In the genomic region with DNA sequence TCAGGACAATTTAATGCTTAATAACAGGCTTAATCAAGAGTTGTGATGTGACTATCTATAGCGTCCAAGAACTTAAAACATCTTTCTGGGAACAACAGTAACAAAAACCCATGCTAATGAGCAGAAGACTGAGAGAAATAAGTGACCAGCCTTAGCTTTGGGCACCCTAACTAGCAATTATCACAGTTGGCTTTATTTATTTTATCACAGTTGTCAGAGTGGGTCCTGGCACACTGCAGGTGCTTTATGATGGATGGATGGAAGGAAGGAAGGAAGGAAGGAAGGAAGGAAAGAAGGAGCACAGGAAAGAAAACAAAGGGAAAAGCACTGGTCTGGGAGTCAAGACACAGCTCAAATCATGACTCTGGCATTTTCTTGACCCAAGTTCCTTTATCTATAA, we compare ENCODE assay signal across 32 cellular contexts.
"Had no signal": no experiment of that assay in that cellular context is flagged by ENCODE, and none has a peak within 500 bp of the region (broad histone marks: within the 10 kb centered on the region; RNA-seq: fewer than 3 reads in every experiment).

No MANE protein-coding gene starts in this region.

- ATAC-seq: activated CD8-positive, alpha-beta T cell treated with anti-CD3 and anti-CD28 coated beads for 36 hours; activated T-cell treated with anti-CD3 and anti-CD28 coated beads, Interleukin-2, amount 50 U/mL, for 72 hours; activated T-helper 17 cell treated with anti-CD3 and anti-CD28 coated beads, Interleukin-2, amount 50 U/mL, for 72 hours; PC-3 had no signal

- DNase-seq: activated CD4-positive, alpha-beta T cell treated with anti-CD3 and anti-CD28 coated beads, Interleukin-2, amount 10 ng/mL, durations not matched to agents 24 days and 14 days; activated CD4-positive, alpha-beta T cell treated with anti-CD3 and anti-CD28 coated beads, Interleukin-2, amount 50 U/mL, for 4 hours; activated CD8-positive, alpha-beta T cell treated with anti-CD3 and anti-CD28 coated beads for 36 hours; activated effector memory CD4-positive, alpha-beta T cell treated with anti-CD3 and anti-CD28 coated beads, Interleukin-2, amount 50 U/mL, for 16 hours; activated naive CD4-positive, alpha-beta T cell; activated naive CD4-positive, alpha-beta T cell treated with anti-CD3 and anti-CD28 coated beads, Interleukin-2, amount 50 U/mL, for 16 hours; activated naive CD8-positive, alpha-beta T cell treated with anti-CD3 and anti-CD28 coated beads for 36 hours; activated T-cell treated with anti-CD3 and anti-CD28 coated beads, Interleukin-2, amount 50 U/mL, for 1 hour; activated T-cell treated with anti-CD3 and anti-CD28 coated beads, Interleukin-2, amount 50 U/mL, for 72 hours; amniotic stem cell; aorta; Karpas-422; KBM-7; MG63; MV-4-11; NCI-H1092; NCI-H187 treated with DMSO at 0.1 percent for 48 hours; NCI-H345; NCI-H524 treated with DMSO at 0.1 percent for 48 hours; NCI-H774; NK-92 treated with Interleukin-12 subunit alpha and Interleukin-12 subunit beta, amount 100 ng/mL, for 24 hours; PC-3; Peyer's patch; RPMI8226; SHP77 treated with DMSO at 0.1 percent for 48 hours; SK-N-SH had no signal

- H3K4me3 Mint-ChIP-seq: activated CD4-positive, alpha-beta T cell treated with anti-CD3 and anti-CD28 coated beads, Interleukin-2, amount 10 ng/mL, durations not matched to agents 24 days and 14 days; activated CD8-positive, alpha-beta T cell treated with anti-CD3 and anti-CD28 coated beads for 36 hours; activated naive CD8-positive, alpha-beta T cell treated with anti-CD3 and anti-CD28 coated beads for 36 hours; activated T-cell treated with anti-CD3 and anti-CD28 coated beads, Interleukin-2, amount 50 U/mL, for 72 hours; activated T-helper 17 cell treated with anti-CD3 and anti-CD28 coated beads, Interleukin-2, amount 50 U/mL, for 72 hours; central memory CD8-positive, alpha-beta T cell; T-helper 1 cell treated with Interleukin-12 subunit alpha and Interleukin-12 subunit beta and Interleukin-4 antibody, amounts not matched to agents 30 μg/mL and 1 μg/mL, for 36 hours; T-helper 2 cell treated with Interferon-gamma antibody and Interleukin-4, amounts not matched to agents 5 μg/mL and 100 μg/mL, for 36 hours had no signal

- H3K36me3 ChIP-seq: cardiac muscle cell, MG63, Peyer's patch, SJSA1 had no signal

- H3K4me3 ChIP-seq: cardiac muscle cell, MG63, Peyer's patch, SJSA1 had no signal

- H3K9me3 Mint-ChIP-seq: activated CD4-positive, alpha-beta T cell treated with anti-CD3 and anti-CD28 coated beads, Interleukin-2, amount 10 ng/mL, durations not matched to agents 24 days and 14 days; activated CD8-positive, alpha-beta T cell treated with anti-CD3 and anti-CD28 coated beads for 36 hours; activated naive CD8-positive, alpha-beta T cell treated with anti-CD3 and anti-CD28 coated beads for 36 hours; activated T-cell treated with anti-CD3 and anti-CD28 coated beads, Interleukin-2, amount 50 U/mL, for 72 hours; activated T-helper 17 cell treated with anti-CD3 and anti-CD28 coated beads, Interleukin-2, amount 50 U/mL, for 72 hours; central memory CD8-positive, alpha-beta T cell; T-helper 1 cell treated with Interleukin-12 subunit alpha and Interleukin-12 subunit beta and Interleukin-4 antibody, amounts not matched to agents 30 μg/mL and 1 μg/mL, for 36 hours; T-helper 2 cell treated with Interferon-gamma antibody and Interleukin-4, amounts not matched to agents 5 μg/mL and 100 μg/mL, for 36 hours had no signal

- H3K9me3 ChIP-seq: MG63, Peyer's patch, SJSA1, SK-N-SH had no signal

- H3K4me1 Mint-ChIP-seq: activated CD4-positive, alpha-beta T cell treated with anti-CD3 and anti-CD28 coated beads, Interleukin-2, amount 10 ng/mL, durations not matched to agents 24 days and 14 days; activated naive CD8-positive, alpha-beta T cell treated with anti-CD3 and anti-CD28 coated beads for 36 hours; activated T-helper 17 cell treated with anti-CD3 and anti-CD28 coated beads, Interleukin-2, amount 50 U/mL, for 72 hours; central memory CD8-positive, alpha-beta T cell had no signal

- H3K27me3 ChIP-seq: MG63, Peyer's patch, SJSA1 had no signal

- H3K27ac Mint-ChIP-seq: activated CD4-positive, alpha-beta T cell treated with anti-CD3 and anti-CD28 coated beads, Interleukin-2, amount 10 ng/mL, durations not matched to agents 24 days and 14 days; activated CD8-positive, alpha-beta T cell treated with anti-CD3 and anti-CD28 coated beads for 36 hours; activated naive CD8-positive, alpha-beta T cell treated with anti-CD3 and anti-CD28 coated beads for 36 hours; activated T-cell treated with anti-CD3 and anti-CD28 coated beads, Interleukin-2, amount 50 U/mL, for 72 hours; activated T-helper 17 cell treated with anti-CD3 and anti-CD28 coated beads, Interleukin-2, amount 50 U/mL, for 72 hours; T-helper 1 cell treated with Interleukin-12 subunit alpha and Interleukin-12 subunit beta and Interleukin-4 antibody, amounts not matched to agents 30 μg/mL and 1 μg/mL, for 36 hours; T-helper 2 cell treated with Interferon-gamma antibody and Interleukin-4, amounts not matched to agents 5 μg/mL and 100 μg/mL, for 36 hours had no signal

- H3K27me3 Mint-ChIP-seq: central memory CD8-positive, alpha-beta T cell had no signal

- H3K27ac ChIP-seq: cardiac muscle cell, Peyer's patch, SJSA1 had no signal
